7 cellular contexts compared by ENCODE assay signal in the genomic region with DNA sequence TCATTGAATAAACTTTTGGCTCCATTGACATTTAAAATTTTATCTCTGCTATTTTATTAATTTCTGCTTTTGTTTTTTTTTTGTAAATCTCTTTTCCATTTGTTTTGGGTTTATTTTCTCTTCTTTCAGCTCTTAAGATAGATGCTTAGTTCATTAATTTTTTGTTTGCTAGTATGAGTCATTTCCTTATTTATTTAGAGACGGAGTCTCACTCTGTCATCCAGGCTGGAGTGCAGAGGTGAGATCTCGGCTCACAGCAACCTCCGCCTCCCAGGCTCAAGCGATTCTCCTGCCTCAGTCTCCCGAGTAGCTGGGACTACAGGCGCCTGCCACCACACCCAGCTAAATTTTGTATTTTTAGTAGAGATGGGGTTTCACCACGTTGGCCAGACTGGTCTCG.
DNase-seq lines count a peak whose midpoint lies in the region; ATAC-seq, FAIRE-seq and TF ChIP-seq lines count a peak whose summit lies in the region.
"Not testable (repeated sequence)": the region's sequence is repeated elsewhere in the genome, so short reads cannot be mapped to it uniquely, and the experiment has no call there.

No MANE protein-coding gene starts in this region.

- H3K4me2 ChIP-seq in A549 = peak overlapping the region; percentile 58
- not testable (repeated sequence) for H3K4me2 ChIP-seq in HepG2 (ENCODE audit: low read depth, low read length)

- CTCF ChIA-PET in A549 (lab: Yijun Ruan, JAX) = interaction anchor here (0.7 kb wide), 1 partner anchor 31 kb away, joined by 3 read pairs; no protein-coding TSS in a partner anchor
- CTCF ChIA-PET in HepG2 (lab: Yijun Ruan, JAX; ENCODE audit: low intra/inter-chr PET ratio, low total read pairs) = not testable (repeated sequence)

- not testable (repeated sequence) for H4K20me1 ChIP-seq in HepG2 (ENCODE audit: insufficient read depth, low read length)

- H3K4me1 ChIP-seq in A549; RWPE2 (ENCODE audit: insufficient read depth, poor library complexity, severe bottlenecking); HepG2 (ENCODE audit: insufficient read depth, low read length): not testable (repeated sequence)

- intact Hi-C loops in HepG2 (cut with micrococcal nuclease; ENCODE audit: unreplicated experiment) = not testable (repeated sequence)

- H3K9ac ChIP-seq in HepG2 (ENCODE audit: insufficient read depth, low read depth, low read length) = not testable (repeated sequence)

- not testable (repeated sequence) for TF ChIP-seq EP300 in A549 (IDR thresholded peaks at IDR 0.05); HepG2 (IDR thresholded peaks at IDR 0.05; ENCODE audit: low read depth in 2 of 2, low read length in 2 of 2); HepG2 (CRISPR knock-in tag; IDR thresholded peaks at IDR 0.05; ENCODE audit: borderline replicate concordance)

- not testable (repeated sequence) for ATAC-seq in A549; HepG2; stimulated activated naive B cell treated with anti-CD40 and anti-IgM and Interleukin-4, amounts not matched to agents 10 μg/mL and 1 μg/mL and 100 μg/mL, for 72 hours (replicated peaks)
- 0 out of 3 replicates have a peak, but pooled peaks have one; percentile 35 for ATAC-seq in RWPE2 (ENCODE audit: low read depth)

- not testable (repeated sequence) for H3K36me3 ChIP-seq in RWPE2 (ENCODE audit: low read depth); bronchial epithelial cell (ENCODE audit: control insufficient read depth, insufficient read depth, low read length); HepG2 (replicated peaks in 1 of 2; ENCODE audit: control insufficient read depth in 1 of 2, insufficient read depth in 2 of 2, low read length in 2 of 2)

- TF ChIP-seq RAD21 in A549 (conservative IDR thresholded peaks at IDR 0.05 in 1 of 2, IDR thresholded peaks at IDR 0.05 in 1 of 2); HepG2 (CRISPR knock-in tag; IDR thresholded peaks at IDR 0.05): not testable (repeated sequence)

- H3K9me3 ChIP-seq in A549; RWPE2 (ENCODE audit: severe bottlenecking); HepG2 (ENCODE audit: low read length): not testable (repeated sequence)

- not testable (repeated sequence) for DNase-seq in A549 (ENCODE audit: low read depth in 1 of 2, low spot score in 1 of 2); RWPE2 (ENCODE audit: low spot score); HepG2 (ENCODE audit: low spot score); stimulated activated naive B cell treated with anti-CD40 and anti-IgM and Interleukin-4, amounts not matched to agents 10 μg/mL and 1 μg/mL and 100 μg/mL, for 72 hours
- DNase-seq in ELR (ENCODE audit: low read depth) = peak; percentile 34
- DNase-seq in M059J (ENCODE audit: low read depth) = peak; percentile 3
- DNase-seq in bronchial epithelial cell (ENCODE audit: low read depth) = peak; percentile 48

- in situ Hi-C loops in HepG2 (cut with HindIII; ENCODE audit: extremely low pct_ligation_motif_present, low pct_unique_long_range_greater_than_20kb) = not testable (repeated sequence)

- peaks cover 9 to 32% of the 10 kb centered on the region in 2 donors for H3K36me3 Mint-ChIP-seq in stimulated activated naive B cell treated with anti-CD40 and anti-IgM and Interleukin-4, amounts not matched to agents 10 μg/mL and 1 μg/mL and 100 μg/mL, for 72 hours

- not testable (repeated sequence) for FAIRE-seq in A549 (lab: Jason Lieb, UNC); bronchial epithelial cell (lab: Jason Lieb, UNC); HepG2 (lab: Jason Lieb, UNC)

- H2AFZ ChIP-seq in HepG2 (ENCODE audit: low read length) = not testable (repeated sequence)

- not testable (repeated sequence) for H3K9me3 Mint-ChIP-seq in stimulated activated naive B cell treated with anti-CD40 and anti-IgM and Interleukin-4, amounts not matched to agents 10 μg/mL and 1 μg/mL and 100 μg/mL, for 72 hours

- peaks cover 7 to 12% of the 10 kb centered on the region in 2 donors for H3K4me1 Mint-ChIP-seq in stimulated activated naive B cell treated with anti-CD40 and anti-IgM and Interleukin-4, amounts not matched to agents 10 μg/mL and 1 μg/mL and 100 μg/mL, for 72 hours

- H3K27ac ChIP-seq in A549; RWPE2 (ENCODE audit: poor library complexity, severe bottlenecking); HepG2 (ENCODE audit: extremely low read length, insufficient read depth, low read length): not testable (repeated sequence)

- TF ChIP-seq POLR2A in A549 (IDR thresholded peaks at IDR 0.05; ENCODE audit: low read length); HepG2 (IDR thresholded peaks at IDR 0.05; ENCODE audit: insufficient read depth in 1 of 2, low read depth in 2 of 2, low read length in 2 of 2): not testable (repeated sequence)

- not testable (repeated sequence) for H3K27me3 ChIP-seq in RWPE2 (ENCODE audit: insufficient read depth, poor library complexity, severe bottlenecking); bronchial epithelial cell (ENCODE audit: control insufficient read depth, insufficient read depth, low read length); HepG2 (ENCODE audit: control insufficient read depth in 1 of 2, insufficient read depth in 2 of 2, low read length in 2 of 2)

- not testable (repeated sequence) for BruUV-seq in HepG2 (replicated peaks; lab: Mats Ljungman, UMichigan)

- H3K27me3 Mint-ChIP-seq in stimulated activated naive B cell treated with anti-CD40 and anti-IgM and Interleukin-4, amounts not matched to agents 10 μg/mL and 1 μg/mL and 100 μg/mL, for 72 hours = not testable (repeated sequence)

- not testable (repeated sequence) for H3K4me3 ChIP-seq in A549; RWPE2 (ENCODE audit: severe bottlenecking); bronchial epithelial cell (ENCODE audit: low read depth, low read length); HepG2 (replicated peaks in 1 of 3; ENCODE audit: insufficient read depth in 1 of 3, low read depth in 2 of 3, low read length in 3 of 3)

- H3K79me2 ChIP-seq in HepG2 (ENCODE audit: insufficient read depth, low read length) = not testable (repeated sequence)

- TF ChIP-seq CTCF in A549 (IDR thresholded peaks at IDR 0.05); RWPE2 (IDR thresholded peaks at IDR 0.05; ENCODE audit: poor library complexity, severe bottlenecking); bronchial epithelial cell (IDR thresholded peaks at IDR 0.05; ENCODE audit: insufficient read depth, low read length, severe bottlenecking); HepG2 (CRISPR knock-in tag; IDR thresholded peaks at IDR 0.05): not testable (repeated sequence)

- POLR2A ChIA-PET in A549 (lab: Yijun Ruan, JAX); HepG2 (lab: Yijun Ruan, JAX): not testable (repeated sequence)

- H3K27ac Mint-ChIP-seq in stimulated activated naive B cell treated with anti-CD40 and anti-IgM and Interleukin-4, amounts not matched to agents 10 μg/mL and 1 μg/mL and 100 μg/mL, for 72 hours = peak overlapping the region; percentile 32

- H3K4me3 Mint-ChIP-seq in stimulated activated naive B cell treated with anti-CD40 and anti-IgM and Interleukin-4, amounts not matched to agents 10 μg/mL and 1 μg/mL and 100 μg/mL, for 72 hours = not testable (repeated sequence)

- 2% methylated on average over 8 of the region's 8 CpGs for WGBS in A549 (ENCODE audit: missing lambda C conversion rate)
- 12% methylated on average over 8 of the region's 8 CpGs for WGBS in HepG2 (ENCODE audit: low lambda C conversion rate)

TF ChIP-seq in A549, 52 proteins besides CTCF, POLR2A, EP300 and RAD21:
- TF ChIP-seq FOSL2 (IDR thresholded peaks at IDR 0.05) = not testable (repeated sequence)
- peak; percentile 17; the same call in 1 of the 2 replicates for TF ChIP-seq FOSL2 (CRISPR knock-in tag; IDR thresholded peaks at IDR 0.05)

TF ChIP-seq in HepG2, 621 proteins besides CTCF, POLR2A, EP300 and RAD21 (continues in another document):
- TF ChIP-seq ETV5 (CRISPR knock-in tag; IDR thresholded peaks at IDR 0.05; ENCODE audit: borderline replicate concordance) (peak; percentile 42; the same call in 1 of the 2 replicates), ZNF441 (CRISPR knock-in tag; IDR thresholded peaks at IDR 0.05; ENCODE audit: borderline replicate concordance) (peak; percentile 73; the same call in 1 of the 2 replicates)
